8 cellular contexts compared by ENCODE assay signal in genomic region chr12:32273712-32274111, GRCh38.
DNase-seq lines count a peak whose midpoint lies in the region; ATAC-seq, FAIRE-seq and TF ChIP-seq lines count a peak whose summit lies in the region.

No MANE protein-coding gene starts in this region.

- DNase-seq in SK-N-MC (ENCODE audit: low read depth, low spot score) (no peak), pancreas (no peak), Kasumi-1 (lab: John Stamatoyannopoulos, UW) (no peak), NCI-H446 (lab: John Stamatoyannopoulos, UW) (no peak)
- peak in 1 of 3 experiments; percentile 3 for DNase-seq in effector memory CD8-positive, alpha-beta T cell
- DNase-seq in stimulated activated naive CD8-positive, alpha-beta T cell treated with anti-CD3 and anti-CD28 coated beads, Interleukin-15, amount 100 ng/mL, for 72 hours, result peak; percentile 40 to 61

- no peak for FAIRE-seq in pancreas (lab: Jason Lieb, UNC)

- 75 to 77% methylated on average over 7 of the region's 7 CpGs for WGBS in pancreas, 2 donors

- H3K27me3 Mint-ChIP-seq in effector memory CD8-positive, alpha-beta T cell, result no peaks in the 10 kb centered on the region
- H3K27me3 Mint-ChIP-seq in stimulated activated naive CD8-positive, alpha-beta T cell treated with anti-CD3 and anti-CD28 coated beads, Interleukin-15, amount 100 ng/mL, for 72 hours, result no peaks in the 10 kb centered on the region

- H3K27ac ChIP-seq in SK-N-MC (peak overlapping the region; percentile 92), pancreas (no peak overlapping the region)

- H3K9me3 ChIP-seq in SK-N-MC (ENCODE audit: low read depth, low read length) (no peaks in the 10 kb centered on the region), pancreas (no peaks in the 10 kb centered on the region)

- intact Hi-C loops in pancreas (cut with DNase I), result no loop called here

- peak; percentile 77 for ATAC-seq in GM18870 (IDR thresholded peaks at IDR 0.05; ENCODE audit: unreplicated experiment)
- peak; percentile 94 for ATAC-seq in HG02678 (IDR thresholded peaks at IDR 0.05; ENCODE audit: unreplicated experiment)
- ATAC-seq in effector memory CD8-positive, alpha-beta T cell (replicated peaks), result peak; percentile 66
- ATAC-seq in stimulated activated naive CD8-positive, alpha-beta T cell treated with anti-CD3 and anti-CD28 coated beads, Interleukin-15, amount 100 ng/mL, for 72 hours, result peak; percentile 99
- ATAC-seq in pancreas, result no peak

- H3K27me3 ChIP-seq in pancreas, result no peaks in the 10 kb centered on the region

- peak overlapping the region; percentile 84 to 87 for H3K27ac Mint-ChIP-seq in effector memory CD8-positive, alpha-beta T cell
- H3K27ac Mint-ChIP-seq in stimulated activated naive CD8-positive, alpha-beta T cell treated with anti-CD3 and anti-CD28 coated beads, Interleukin-15, amount 100 ng/mL, for 72 hours, result peak overlapping the region; percentile 71 to 89

- TF ChIP-seq CTCF in pancreas (IDR thresholded peaks at IDR 0.05), result no peak

- H3K36me3 ChIP-seq in SK-N-MC (ENCODE audit: insufficient read depth, low read length), result no peaks in the 10 kb centered on the region
- no peaks in the 10 kb centered on the region for H3K36me3 ChIP-seq in pancreas

- H3K4me1 ChIP-seq in pancreas, result peaks cover 0 to 2% (median 0%) of the 10 kb centered on the region in 3 donors

- peak overlapping the region; percentile 39 for H3K9ac ChIP-seq in SK-N-MC (ENCODE audit: insufficient read length)

- H3K4me3 Mint-ChIP-seq in effector memory CD8-positive, alpha-beta T cell, result no peak overlapping the region
- H3K4me3 Mint-ChIP-seq in stimulated activated naive CD8-positive, alpha-beta T cell treated with anti-CD3 and anti-CD28 coated beads, Interleukin-15, amount 100 ng/mL, for 72 hours, result peak overlapping the region; percentile 66 to 79

- H3K4me1 Mint-ChIP-seq in effector memory CD8-positive, alpha-beta T cell (ENCODE audit: low read depth in 2 of 2), result peaks cover 12 to 13% of the 10 kb centered on the region in 2 donors
- peaks cover 18% of the 10 kb centered on the region for H3K4me1 Mint-ChIP-seq in stimulated activated naive CD8-positive, alpha-beta T cell treated with anti-CD3 and anti-CD28 coated beads, Interleukin-15, amount 100 ng/mL, for 72 hours

- peak overlapping the region; percentile 65 for H3K4me3 ChIP-seq in SK-N-MC
- H3K4me3 ChIP-seq in pancreas, result no peak overlapping the region

- no peaks in the 10 kb centered on the region for H3K9me3 Mint-ChIP-seq in effector memory CD8-positive, alpha-beta T cell
- H3K9me3 Mint-ChIP-seq in stimulated activated naive CD8-positive, alpha-beta T cell treated with anti-CD3 and anti-CD28 coated beads, Interleukin-15, amount 100 ng/mL, for 72 hours, result no peaks in the 10 kb centered on the region

- H3K36me3 Mint-ChIP-seq in effector memory CD8-positive, alpha-beta T cell (ENCODE audit: insufficient read depth), result peaks cover 2% of the 10 kb centered on the region

Comparison
In these comparisons a context has a peak if more than half of its experiments do, and no peak if none do; other contexts are left out.
1. ATAC-seq: peak in GM18870 (single experiment), HG02678 (single experiment), effector memory CD8-positive, alpha-beta T cell (single experiment) and stimulated activated naive CD8-positive, alpha-beta T cell treated with anti-CD3 and anti-CD28 coated beads, Interleukin-15, amount 100 ng/mL, for 72 hours (single experiment); none in pancreas (0 of 4).
2. DNase-seq: peak in stimulated activated naive CD8-positive, alpha-beta T cell treated with anti-CD3 and anti-CD28 coated beads, Interleukin-15, amount 100 ng/mL, for 72 hours (2 of 2); none in SK-N-MC (single experiment), pancreas (0 of 6), Kasumi-1 (0 of 2) and NCI-H446 (0 of 2).
3. H3K4me3 Mint-ChIP-seq: peak in stimulated activated naive CD8-positive, alpha-beta T cell treated with anti-CD3 and anti-CD28 coated beads, Interleukin-15, amount 100 ng/mL, for 72 hours (2 of 2); none in effector memory CD8-positive, alpha-beta T cell (0 of 2).